Comparison of ENCODE assay signal across 22 cellular contexts in the genomic region with DNA sequence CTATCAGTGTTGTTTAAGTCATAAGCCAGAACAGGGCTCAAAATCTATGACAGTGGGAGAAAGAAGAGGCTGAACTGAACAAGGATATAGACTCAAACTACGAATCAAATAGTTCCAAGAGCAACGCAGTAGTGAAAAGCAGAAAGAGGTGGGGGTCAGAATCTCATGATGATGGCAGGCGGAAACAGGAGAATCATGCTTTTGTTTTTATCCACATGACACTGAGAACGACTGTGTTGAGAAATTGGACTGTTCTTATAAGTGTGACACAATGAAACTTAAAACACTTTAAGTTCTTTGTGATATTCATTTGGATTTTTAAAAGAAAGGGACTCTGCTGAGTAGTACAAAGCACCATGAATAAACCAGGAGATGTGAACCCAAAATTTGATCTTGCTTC.
"Had no signal": no experiment of that assay in that cellular context is flagged by ENCODE, and none has a peak within 500 bp of the region (broad histone marks: within the 10 kb centered on the region; RNA-seq: fewer than 3 reads in every experiment).

No MANE protein-coding gene starts in this region.

- H3K36me3 ChIP-seq: left lung, lower lobe of right lung, ovary, right atrium auricular region, right lobe of liver, stomach, thyroid gland, transverse colon, upper lobe of left lung had no signal

- H3K27ac ChIP-seq: left lung, lower lobe of right lung, right atrium auricular region, right lobe of liver, stomach, testis, transverse colon, upper lobe of left lung had no signal

- H3K27me3 ChIP-seq: left lung, ovary, right atrium auricular region, right lobe of liver, stomach, testis, thyroid gland, transverse colon, upper lobe of left lung had no signal

- H3K4me3 ChIP-seq: left lung, lower lobe of right lung, ovary, right atrium auricular region, right lobe of liver, smooth muscle cell, stomach, testis, thyroid gland, transverse colon, upper lobe of left lung had no signal

- H3K4me1 ChIP-seq: lower lobe of right lung, stomach, upper lobe of left lung had no signal

- ATAC-seq: left colon; left lung; lower lobe of right lung; natural killer cell; right lobe of liver; stimulated activated naive B cell treated with anti-CD40 and anti-IgM and Interleukin-4, amounts not matched to agents 10 μg/mL and 1 μg/mL and 100 μg/mL, for 72 hours; stimulated activated naive CD8-positive, alpha-beta T cell treated with anti-CD3 and anti-CD28 coated beads, Interleukin-15, Interleukin-2, amounts not matched to agents 100 U/mL and 50 U/mL, for 24 hours had no signal

- H3K9me3 ChIP-seq: lower lobe of right lung, ovary, right atrium auricular region, right lobe of liver, stomach, testis, thyroid gland, transverse colon, upper lobe of left lung had no signal

- DNase-seq: hippocampal formation; immature natural killer cell; kidney; left colon; left lung; lower lobe of right lung; naive B cell; natural killer cell; ovary; right lobe of liver; stimulated activated CD4-positive, alpha-beta T cell treated with anti-CD3 and anti-CD28 coated beads, Interleukin-1b, Interleukin-23, amount 100 ng/mL, for 48 hours; stimulated activated CD4-positive, alpha-beta T cell treated with anti-CD3 and anti-CD28 coated beads, Interleukin-2, amount 100 ng/mL, for 48 hours; stimulated activated CD4-positive, alpha-beta T cell treated with anti-CD3 and anti-CD28 coated beads, Interleukin-4, amount 100 ng/mL, for 4 hours; stimulated activated naive B cell treated with anti-CD40 and anti-IgM and Interleukin-4, amounts not matched to agents 10 μg/mL and 1 μg/mL and 100 μg/mL, for 72 hours; stimulated activated naive CD8-positive, alpha-beta T cell treated with anti-CD3 and anti-CD28 coated beads, Interleukin-15, Interleukin-2, amounts not matched to agents 100 U/mL and 50 U/mL, for 24 hours; stomach; testis; transverse colon; upper lobe of left lung had no signal
